25 cellular contexts compared by ENCODE assay signal in the genomic region with DNA sequence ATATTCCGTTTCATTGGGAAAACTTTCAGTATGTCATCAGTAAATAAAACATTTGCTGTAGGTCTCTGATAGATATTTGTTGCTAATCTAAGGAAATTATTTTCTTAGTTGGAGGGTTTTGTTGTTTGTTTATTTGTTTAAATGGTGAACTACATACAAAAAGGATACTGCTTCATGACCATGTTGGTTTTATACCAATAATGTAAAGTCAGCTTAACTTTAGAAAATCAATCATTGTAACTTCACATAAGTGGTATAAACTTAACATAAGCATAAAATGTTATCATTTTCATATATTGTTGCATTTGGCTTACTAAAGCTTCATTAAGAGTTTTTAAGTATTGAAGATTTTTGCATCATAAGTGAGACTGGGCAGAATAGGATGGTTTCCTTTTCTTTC.
"Had no signal": no experiment of that assay in that cellular context is flagged by ENCODE, and none has a peak within 500 bp of the region (broad histone marks: within the 10 kb centered on the region; RNA-seq: fewer than 3 reads in every experiment).

No MANE protein-coding gene starts in this region.

- H3K4me3 Mint-ChIP-seq: IgD-negative memory B cell had no signal

- ATAC-seq: Right ventricle myocardium inferior, SK-N-SH treated with all-trans-retinoic acid at 6 μM for 48 hours had no signal

- H3K27me3 ChIP-seq: MG63, Peyer's patch, SJCRH30 had no signal

- H3K4me2 ChIP-seq: PC-9 had no signal

- H3K9me3 ChIP-seq: MG63, Peyer's patch, SJCRH30 had no signal

- H3K27me3 Mint-ChIP-seq: IgD-negative memory B cell had no signal

- DNase-seq: Karpas-422; KBM-7; MG63; NCI-H1092 treated with DMSO at 0.1 percent for 48 hours; NCI-H1436; NCI-H187; NCI-H2029; NCI-H2081 treated with DMSO at 0.1 percent for 48 hours; NCI-H2171; NCI-H226; NCI-H446; NCI-H510A; NCI-H524 treated with DMSO at 0.1 percent for 48 hours; NCI-H69; NCI-H774; NK-92 treated with Interleukin-12 subunit alpha and Interleukin-12 subunit beta, amount 100 ng/mL, for 24 hours; PC-9; Peyer's patch; SHP77 treated with DMSO at 0.1 percent for 48 hours; SJCRH30 had no signal

- H2AFZ ChIP-seq: PC-9 had no signal

- H3K27ac Mint-ChIP-seq: IgD-negative memory B cell had no signal

- H3K27ac ChIP-seq: HL-60, PC-9, Peyer's patch, SJCRH30 had no signal

- FAIRE-seq: HTR-8/SVneo had no signal

- H3K4me1 ChIP-seq: Peyer's patch, SJCRH30 had no signal

- H3K4me3 ChIP-seq: MG63, PC-9, Peyer's patch, SJCRH30 had no signal
